In the genomic region with DNA sequence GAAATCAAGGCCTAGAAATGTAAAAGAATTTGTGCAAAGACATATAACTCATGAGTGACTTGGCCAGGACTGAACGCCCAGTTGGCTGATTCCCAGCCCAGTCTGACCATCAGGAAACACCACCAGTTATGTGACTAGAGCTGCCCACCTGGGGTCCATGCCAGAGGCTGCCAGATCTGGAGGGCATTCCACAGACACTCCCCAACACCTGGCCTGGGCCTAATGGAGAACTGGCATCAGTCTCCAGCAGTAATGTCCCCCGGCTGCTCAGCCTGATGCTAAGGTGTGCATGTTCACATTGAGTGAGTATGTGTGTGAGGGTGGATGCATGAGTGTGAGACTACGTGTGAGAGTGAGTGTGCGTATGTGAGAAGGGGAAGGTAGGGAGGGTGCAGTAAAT, we compare ENCODE assay signal across 2 cellular contexts.
TF ChIP-seq lines count a peak whose summit lies in the region.

No MANE protein-coding gene starts in this region.

TF ChIP-seq in A549, 52 proteins besides CTCF, POLR2A, EP300 and RAD21:
- TF ChIP-seq, protein P1, sequence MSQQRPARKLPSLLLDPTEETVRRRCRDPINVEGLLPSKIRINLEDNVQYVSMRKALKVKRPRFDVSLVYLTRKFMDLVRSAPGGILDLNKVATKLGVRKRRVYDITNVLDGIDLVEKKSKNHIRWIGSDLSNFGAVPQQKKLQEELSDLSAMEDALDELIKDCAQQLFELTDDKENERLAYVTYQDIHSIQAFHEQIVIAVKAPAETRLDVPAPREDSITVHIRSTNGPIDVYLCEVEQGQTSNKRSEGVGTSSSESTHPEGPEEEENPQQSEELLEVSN (IDR thresholded peaks at IDR 0.05; ENCODE audit: borderline replicate concordance, low read depth): no peak

TF ChIP-seq in IMR-90, 13 proteins besides CTCF, POLR2A, EP300 and RAD21:
- TF ChIP-seq RCOR1 (IDR thresholded peaks at IDR 0.05; ENCODE audit: insufficient replicate concordance, low read length): no peak
- TF ChIP-seq CEBPB (IDR thresholded peaks at IDR 0.05; ENCODE audit: low read depth, low read length): no peak
- no peak for TF ChIP-seq NFE2L2 (IDR thresholded peaks at IDR 0.05; ENCODE audit: low read depth, low read length)
TF ChIP-seq in IMR-90: peak in this region for 0.
